ENCODE assay signal across 1 cellular context in genomic region chr12:117044790-117045174, GRCh38.
TF ChIP-seq lines count a peak whose summit lies in the region.

No MANE protein-coding gene starts in this region.

TF ChIP-seq in HepG2, 621 proteins besides CTCF, POLR2A, EP300 and RAD21 (continued from another document and continues in another):
- TF ChIP-seq ZMYM2 (CRISPR knock-in tag; IDR thresholded peaks at IDR 0.05): 0 out of 2 replicates have a peak, but pooled peaks have one; percentile 42
- TF ChIP-seq MED13 (CRISPR knock-in tag; IDR thresholded peaks at IDR 0.05): no peak; the same call in 1 of the 2 replicates
- no peak for TF ChIP-seq FOXM1 (CRISPR knock-in tag; IDR thresholded peaks at IDR 0.05)
- TF ChIP-seq, protein P1, sequence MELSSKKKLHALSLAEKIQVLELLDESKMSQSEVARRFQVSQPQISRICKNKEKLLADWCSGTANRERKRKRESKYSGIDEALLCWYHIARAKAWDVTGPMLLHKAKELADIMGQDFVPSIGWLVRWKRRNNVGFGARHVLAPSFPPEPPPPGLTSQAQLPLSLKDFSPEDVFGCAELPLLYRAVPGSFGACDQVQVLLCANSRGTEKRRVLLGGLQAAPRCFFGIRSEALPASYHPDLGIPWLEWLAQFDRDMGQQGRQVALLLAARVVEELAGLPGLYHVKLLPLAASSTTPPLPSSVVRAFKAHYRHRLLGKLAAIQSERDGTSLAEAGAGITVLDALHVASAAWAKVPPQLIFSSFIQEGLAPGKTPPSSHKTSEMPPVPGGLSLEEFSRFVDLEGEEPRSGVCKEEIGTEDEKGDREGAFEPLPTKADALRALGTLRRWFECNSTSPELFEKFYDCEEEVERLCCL (CRISPR knock-in tag; IDR thresholded peaks at IDR 0.05; ENCODE audit: borderline replicate concordance): no peak
- TF ChIP-seq, protein P2, sequence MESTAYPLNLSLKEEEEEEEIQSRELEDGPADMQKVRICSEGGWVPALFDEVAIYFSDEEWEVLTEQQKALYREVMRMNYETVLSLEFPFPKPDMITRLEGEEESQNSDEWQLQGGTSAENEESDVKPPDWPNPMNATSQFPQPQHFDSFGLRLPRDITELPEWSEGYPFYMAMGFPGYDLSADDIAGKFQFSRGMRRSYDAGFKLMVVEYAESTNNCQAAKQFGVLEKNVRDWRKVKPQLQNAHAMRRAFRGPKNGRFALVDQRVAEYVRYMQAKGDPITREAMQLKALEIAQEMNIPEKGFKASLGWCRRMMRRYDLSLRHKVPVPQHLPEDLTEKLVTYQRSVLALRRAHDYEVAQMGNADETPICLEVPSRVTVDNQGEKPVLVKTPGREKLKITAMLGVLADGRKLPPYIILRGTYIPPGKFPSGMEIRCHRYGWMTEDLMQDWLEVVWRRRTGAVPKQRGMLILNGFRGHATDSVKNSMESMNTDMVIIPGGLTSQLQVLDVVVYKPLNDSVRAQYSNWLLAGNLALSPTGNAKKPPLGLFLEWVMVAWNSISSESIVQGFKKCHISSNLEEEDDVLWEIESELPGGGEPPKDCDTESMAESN (CRISPR knock-in tag; conservative IDR thresholded peaks at IDR 0.05): no peak
- TF ChIP-seq KLF9 (CRISPR knock-in tag; IDR thresholded peaks at IDR 0.05; ENCODE audit: low read depth): no peak
- TF ChIP-seq, protein P3, sequence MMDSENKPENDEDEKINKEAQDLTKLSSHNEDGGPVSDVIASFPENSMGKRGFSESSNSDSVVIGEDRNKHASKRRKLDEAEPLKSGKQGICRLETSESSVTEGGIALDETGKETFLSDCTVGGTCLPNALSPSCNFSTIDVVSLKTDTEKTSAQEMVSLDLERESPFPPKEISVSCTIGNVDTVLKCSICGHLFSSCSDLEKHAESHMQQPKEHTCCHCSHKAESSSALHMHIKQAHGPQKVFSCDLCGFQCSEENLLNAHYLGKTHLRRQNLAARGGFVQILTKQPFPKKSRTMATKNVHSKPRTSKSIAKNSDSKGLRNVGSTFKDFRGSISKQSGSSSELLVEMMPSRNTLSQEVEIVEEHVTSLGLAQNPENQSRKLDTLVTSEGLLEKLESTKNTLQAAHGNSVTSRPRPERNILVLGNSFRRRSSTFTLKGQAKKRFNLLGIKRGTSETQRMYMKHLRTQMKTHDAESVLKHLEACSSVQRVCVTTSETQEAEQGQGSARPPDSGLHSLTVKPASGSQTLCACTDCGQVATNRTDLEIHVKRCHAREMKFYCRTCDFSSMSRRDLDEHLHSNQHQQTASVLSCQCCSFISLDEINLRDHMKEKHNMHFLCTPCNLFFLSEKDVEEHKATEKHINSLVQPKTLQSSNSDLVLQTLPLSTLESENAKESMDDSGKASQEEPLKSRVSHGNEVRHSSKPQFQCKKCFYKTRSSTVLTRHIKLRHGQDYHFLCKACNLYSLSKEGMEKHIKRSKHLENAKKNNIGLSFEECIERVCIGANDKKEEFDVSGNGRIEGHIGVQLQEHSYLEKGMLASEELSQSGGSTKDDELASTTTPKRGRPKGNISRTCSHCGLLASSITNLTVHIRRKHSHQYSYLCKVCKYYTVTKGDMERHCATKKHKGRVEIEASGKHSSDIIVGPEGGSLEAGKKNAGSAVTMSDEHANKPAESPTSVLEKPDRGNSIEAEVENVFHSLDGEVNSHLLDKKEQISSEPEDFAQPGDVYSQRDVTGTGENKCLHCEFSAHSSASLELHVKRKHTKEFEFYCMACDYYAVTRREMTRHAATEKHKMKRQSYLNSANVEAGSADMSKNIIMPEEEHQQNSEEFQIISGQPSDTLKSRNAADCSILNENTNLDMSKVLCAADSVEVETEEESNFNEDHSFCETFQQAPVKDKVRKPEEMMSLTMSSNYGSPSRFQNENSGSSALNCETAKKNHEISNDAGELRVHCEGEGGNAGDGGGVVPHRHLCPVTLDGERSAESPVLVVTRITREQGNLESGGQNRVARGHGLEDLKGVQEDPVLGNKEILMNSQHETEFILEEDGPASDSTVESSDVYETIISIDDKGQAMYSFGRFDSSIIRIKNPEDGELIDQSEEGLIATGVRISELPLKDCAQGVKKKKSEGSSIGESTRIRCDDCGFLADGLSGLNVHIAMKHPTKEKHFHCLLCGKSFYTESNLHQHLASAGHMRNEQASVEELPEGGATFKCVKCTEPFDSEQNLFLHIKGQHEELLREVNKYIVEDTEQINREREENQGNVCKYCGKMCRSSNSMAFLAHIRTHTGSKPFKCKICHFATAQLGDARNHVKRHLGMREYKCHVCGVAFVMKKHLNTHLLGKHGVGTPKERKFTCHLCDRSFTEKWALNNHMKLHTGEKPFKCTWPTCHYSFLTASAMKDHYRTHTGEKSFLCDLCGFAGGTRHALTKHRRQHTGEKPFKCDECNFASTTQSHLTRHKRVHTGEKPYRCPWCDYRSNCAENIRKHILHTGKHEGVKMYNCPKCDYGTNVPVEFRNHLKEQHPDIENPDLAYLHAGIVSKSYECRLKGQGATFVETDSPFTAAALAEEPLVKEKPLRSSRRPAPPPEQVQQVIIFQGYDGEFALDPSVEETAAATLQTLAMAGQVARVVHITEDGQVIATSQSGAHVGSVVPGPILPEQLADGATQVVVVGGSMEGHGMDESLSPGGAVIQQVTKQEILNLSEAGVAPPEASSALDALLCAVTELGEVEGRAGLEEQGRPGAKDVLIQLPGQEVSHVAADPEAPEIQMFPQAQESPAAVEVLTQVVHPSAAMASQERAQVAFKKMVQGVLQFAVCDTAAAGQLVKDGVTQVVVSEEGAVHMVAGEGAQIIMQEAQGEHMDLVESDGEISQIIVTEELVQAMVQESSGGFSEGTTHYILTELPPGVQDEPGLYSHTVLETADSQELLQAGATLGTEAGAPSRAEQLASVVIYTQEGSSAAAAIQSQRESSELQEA (CRISPR knock-in tag; IDR thresholded peaks at IDR 0.05; ENCODE audit: not compliant biosample characterization): no peak
- TF ChIP-seq ZNF263 (CRISPR knock-in tag; IDR thresholded peaks at IDR 0.05): no peak; the same call in 1 of the 2 replicates
- TF ChIP-seq, protein P4, sequence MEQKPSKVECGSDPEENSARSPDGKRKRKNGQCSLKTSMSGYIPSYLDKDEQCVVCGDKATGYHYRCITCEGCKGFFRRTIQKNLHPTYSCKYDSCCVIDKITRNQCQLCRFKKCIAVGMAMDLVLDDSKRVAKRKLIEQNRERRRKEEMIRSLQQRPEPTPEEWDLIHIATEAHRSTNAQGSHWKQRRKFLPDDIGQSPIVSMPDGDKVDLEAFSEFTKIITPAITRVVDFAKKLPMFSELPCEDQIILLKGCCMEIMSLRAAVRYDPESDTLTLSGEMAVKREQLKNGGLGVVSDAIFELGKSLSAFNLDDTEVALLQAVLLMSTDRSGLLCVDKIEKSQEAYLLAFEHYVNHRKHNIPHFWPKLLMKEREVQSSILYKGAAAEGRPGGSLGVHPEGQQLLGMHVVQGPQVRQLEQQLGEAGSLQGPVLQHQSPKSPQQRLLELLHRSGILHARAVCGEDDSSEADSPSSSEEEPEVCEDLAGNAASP (CRISPR knock-in tag; IDR thresholded peaks at IDR 0.05; ENCODE audit: borderline replicate concordance): peak; percentile 56; the same call in 1 of the 2 replicates
- no peak for TF ChIP-seq NR2C2 (CRISPR knock-in tag; IDR thresholded peaks at IDR 0.05; ENCODE audit: borderline replicate concordance)
- peak; percentile 33; the same call in 1 of the 2 replicates for TF ChIP-seq SALL1 (CRISPR knock-in tag; IDR thresholded peaks at IDR 0.05)
- TF ChIP-seq RERE (CRISPR knock-in tag; IDR thresholded peaks at IDR 0.05; ENCODE audit: low read depth): no peak
- no peak for TF ChIP-seq ZNF691 (CRISPR knock-in tag; IDR thresholded peaks at IDR 0.05; ENCODE audit: borderline replicate concordance, low read depth)
- 0 out of 2 replicates have a peak, but pooled peaks have one; percentile 20 for TF ChIP-seq HNF4G (IDR thresholded peaks at IDR 0.05; ENCODE audit: borderline replicate concordance, low read depth, low read length)
- no peak for TF ChIP-seq HNF4G (CRISPR knock-in tag; IDR thresholded peaks at IDR 0.05; ENCODE audit: borderline replicate concordance, low read depth)
- no peak for TF ChIP-seq PITX1 (CRISPR knock-in tag; IDR thresholded peaks at IDR 0.05)
- no peak for TF ChIP-seq ZNF235 (CRISPR knock-in tag; IDR thresholded peaks at IDR 0.05; ENCODE audit: borderline replicate concordance)
- TF ChIP-seq NFYC (CRISPR knock-in tag; IDR thresholded peaks at IDR 0.05): no peak
- TF ChIP-seq DMAP1 (CRISPR knock-in tag; IDR thresholded peaks at IDR 0.05): no peak
- TF ChIP-seq SUZ12 (IDR thresholded peaks at IDR 0.05; ENCODE audit: low read depth, low read length): no peak
- no peak for TF ChIP-seq RARG (CRISPR knock-in tag; IDR thresholded peaks at IDR 0.05; ENCODE audit: low read depth)
- peak; percentile 73; the same call in 1 of the 2 replicates for TF ChIP-seq ETV5 (CRISPR knock-in tag; IDR thresholded peaks at IDR 0.05; ENCODE audit: borderline replicate concordance)
- TF ChIP-seq PAWR (CRISPR knock-in tag; IDR thresholded peaks at IDR 0.05; ENCODE audit: borderline replicate concordance): no peak
- no peak for TF ChIP-seq ZNF512 (CRISPR knock-in tag; IDR thresholded peaks at IDR 0.05)
- no peak; the same call in 1 of the 2 replicates for TF ChIP-seq ZNF687 (CRISPR knock-in tag; IDR thresholded peaks at IDR 0.05)
- no peak for TF ChIP-seq ELF4 (CRISPR knock-in tag; IDR thresholded peaks at IDR 0.05; ENCODE audit: borderline replicate concordance)
